In the genomic region with DNA sequence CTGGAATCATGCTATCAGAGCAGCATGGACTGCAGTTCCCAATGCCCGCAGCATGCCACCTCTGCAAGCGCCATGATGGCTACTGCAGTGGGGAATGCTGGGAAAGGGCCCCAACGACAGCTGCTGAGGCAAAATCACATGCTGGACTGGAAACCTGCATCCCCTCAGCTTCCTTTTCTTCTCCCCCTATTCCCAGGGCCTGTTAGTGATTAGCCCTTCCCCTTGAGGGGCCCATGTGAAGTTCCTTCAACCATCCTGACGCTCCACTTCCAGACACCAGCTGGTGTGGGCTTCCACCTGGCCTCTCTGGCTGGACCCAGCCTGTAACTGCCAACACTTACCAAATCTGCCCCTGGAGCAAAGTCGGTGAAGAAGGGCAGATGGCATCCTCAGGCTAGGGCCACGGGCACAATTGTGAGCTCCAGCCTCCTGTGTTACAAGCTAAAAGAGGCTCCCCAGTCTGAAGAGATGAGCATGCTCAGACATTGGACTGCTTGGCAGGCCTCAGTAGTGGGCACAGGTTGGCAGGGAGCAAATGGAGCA, we compare ENCODE assay signal across 1 cellular context.
TF ChIP-seq lines count a peak whose summit lies in the region.

No MANE protein-coding gene starts in this region.

TF ChIP-seq in endothelial cell of umbilical vein, 7 proteins besides CTCF, POLR2A, EP300 and RAD21:
- TF ChIP-seq MYC (IDR thresholded peaks at IDR 0.05; ENCODE audit: low read depth, low read length) (no peak), POLR2AphosphoS5 (IDR thresholded peaks at IDR 0.05; ENCODE audit: insufficient read depth, low read depth, low read length) (peak; percentile 21)
